In the genomic region with DNA sequence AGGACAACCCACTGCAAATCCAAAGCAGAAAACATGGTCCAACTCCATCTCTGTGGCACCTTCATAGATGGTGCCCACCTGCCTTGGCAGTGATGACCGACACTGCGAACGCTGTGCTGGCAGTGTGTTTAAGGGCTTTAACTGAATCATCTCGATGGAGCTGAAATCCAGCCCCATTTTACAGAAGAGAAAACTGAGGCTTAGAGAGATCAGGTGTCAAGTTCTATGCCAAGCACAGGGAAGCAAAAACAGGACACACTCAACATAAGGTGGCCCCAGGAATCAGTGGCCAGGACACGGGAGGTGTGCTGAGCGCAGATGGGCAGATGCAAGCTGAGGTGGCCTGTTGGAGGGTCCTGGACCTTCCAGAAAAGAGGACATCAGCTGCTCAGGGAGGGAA, we compare ENCODE assay signal across 2 cellular contexts.
TF ChIP-seq lines count a peak whose summit lies in the region.

No MANE protein-coding gene starts in this region.

TF ChIP-seq in IMR-90, 13 proteins besides CTCF, POLR2A, EP300 and RAD21:
- TF ChIP-seq NFE2L2 (IDR thresholded peaks at IDR 0.05; ENCODE audit: low read depth, low read length) (no peak), MAZ (IDR thresholded peaks at IDR 0.05; ENCODE audit: borderline replicate concordance, low read depth, low read length) (no peak), MAFK (IDR thresholded peaks at IDR 0.05; ENCODE audit: low read depth, low read length) (no peak), BHLHE40 (IDR thresholded peaks at IDR 0.05; ENCODE audit: low read depth, low read length) (no peak), MXI1 (IDR thresholded peaks at IDR 0.05; ENCODE audit: borderline replicate concordance, low read depth, low read length) (no peak)
TF ChIP-seq in IMR-90: peak in this region for 0.

TF ChIP-seq in K562, 482 proteins besides CTCF, POLR2A, EP300 and RAD21:
- TF ChIP-seq PHF8 (IDR thresholded peaks at IDR 0.05; ENCODE audit: borderline replicate concordance, low read length) (no peak), BCOR (IDR thresholded peaks at IDR 0.05) (peak; percentile 58), KDM1A (IDR thresholded peaks at IDR 0.05) (peak in 1 of 2 experiments; percentile 27; a peak in 1 of 4 replicates), ID3 (CRISPR knock-in tag; IDR thresholded peaks at IDR 0.05) (no peak), ID3 (tag; IDR thresholded peaks at IDR 0.05) (no peak), SMARCA4 (IDR thresholded peaks at IDR 0.05) (no peak), FOXK1 (CRISPR knock-in tag; IDR thresholded peaks at IDR 0.05; ENCODE audit: borderline replicate concordance) (no peak)
